ENCODE assay signal across 8 cellular contexts in genomic region chr19:892243-892996, GRCh38. TPM values are rescaled to one million over a fixed set of nuclear protein-coding genes. Genes with fewer than 3 reads are reported as not detected.
DNase-seq lines count a peak whose midpoint lies in the region; TF ChIP-seq lines count a peak whose summit lies in the region.

No MANE protein-coding gene starts in this region.

- peak overlapping the region; percentile 91 for H3K27ac ChIP-seq in RWPE1

- no peak for TF ChIP-seq CTCF in GM12875 (IDR thresholded peaks at IDR 0.05; ENCODE audit: borderline replicate concordance, insufficient read depth, low read depth, low read length)
- no peak for TF ChIP-seq CTCF in RWPE1 (conservative IDR thresholded peaks at IDR 0.05; ENCODE audit: low read depth)
- no peak for TF ChIP-seq CTCF in epithelial cell of proximal tubule (conservative IDR thresholded peaks at IDR 0.05; ENCODE audit: low read depth, low read length)
- TF ChIP-seq CTCF in nephron progenitor cell (IDR thresholded peaks at IDR 0.05) = no peak

- no peaks in the 10 kb centered on the region for H3K27me3 ChIP-seq in HAP-1 (ENCODE audit: low read depth)

- H3K27me3 Mint-ChIP-seq in nephron progenitor cell (ENCODE audit: low read depth, poor library complexity) = peaks cover 4% of the 10 kb centered on the region

- POLR2A ChIA-PET in RWPE1 (lab: Yijun Ruan, JAX; ENCODE audit: low non-redundant PET) = no interaction called here

- peaks cover 31% of the 10 kb centered on the region for H3K36me3 ChIP-seq in HAP-1 (replicated peaks)

- no peaks in the 10 kb centered on the region for H3K9me3 Mint-ChIP-seq in nephron progenitor cell

- peak overlapping the region; percentile 93 for H3K27ac Mint-ChIP-seq in nephron progenitor cell

- in situ Hi-C loops in HAP-1 (cut with MboI; ENCODE audit: low sequenced_read_pairs) = no loop called here

- CTCF ChIA-PET in RWPE1 (lab: Yijun Ruan, JAX) = interaction anchor here (0.6 to 1.0 kb wide), 3 partner anchors 15 to 901 kb away, joined by 3 to 4 read pairs (median 3); no protein-coding TSS in a partner anchor

- peaks cover 26% of the 10 kb centered on the region for H3K36me3 Mint-ChIP-seq in nephron progenitor cell (ENCODE audit: low read depth)

- 0 out of 2 replicates have a peak, but pooled peaks cover 2% of the 10 kb centered on the region for H3K4me1 ChIP-seq in HAP-1

- peak overlapping the region; percentile 89 for H3K4me3 Mint-ChIP-seq in nephron progenitor cell

- H3K4me1 Mint-ChIP-seq in nephron progenitor cell = peaks cover 4% of the 10 kb centered on the region

- DNase-seq in HAP-1 (ENCODE audit: low spot score in 2 of 2) (peak in 1 of 2 experiments; percentile 68), RWPE1 (ENCODE audit: low spot score) (no peak), epithelial cell of proximal tubule (ENCODE audit: low read depth) (no peak), nephron progenitor cell (peak; percentile 69), dedifferentiated amniotic fluid mesenchymal stem cell (ENCODE audit: extremely low spot score) (no peak), HT-29 (ENCODE audit: low spot score) (no peak), NOMO-1 treated with DMSO at 0.1 percent for 48 hours (lab: John Stamatoyannopoulos, UW; ENCODE audit: unreplicated experiment) (no peak)

- H3K4me3 ChIP-seq in GM12875 (ENCODE audit: low read depth, low read length) (peak overlapping the region; percentile 94), HAP-1 (peak overlapping the region; percentile 70), epithelial cell of proximal tubule (ENCODE audit: low read depth, low read length) (peak overlapping the region; percentile 89)

- no peaks in the 10 kb centered on the region for H3K9me3 ChIP-seq in HAP-1

RNA-seq across cellular contexts. Expression of gene MED16, which starts 0.6 kb away (rescaled TPM):
- 53.5 and 57.4 TPM in 2 replicates for total RNA-seq in epithelial cell of proximal tubule
- 31.8 and 32.4 TPM in 2 replicates for total RNA-seq in HT-29 (2014; rRNA removed; shearing (Covaris generic))

RNA-seq across cellular contexts. Expression of gene RNU6-9, which starts 0.9 kb away (rescaled TPM):
- not detected in 2 replicates for total RNA-seq in epithelial cell of proximal tubule
- not detected in 2 replicates for total RNA-seq in HT-29 (2014; rRNA removed; shearing (Covaris generic))

RNA-seq across cellular contexts. Expression of gene R3HDM4, which starts 20.6 kb away (rescaled TPM):
- 49.8 and 60.0 TPM in 2 replicates for total RNA-seq in epithelial cell of proximal tubule
- 37.7 and 51.4 TPM in 2 replicates for total RNA-seq in HT-29 (2014; rRNA removed; shearing (Covaris generic))

RNA-seq across cellular contexts. Expression of gene KISS1R, which starts 24.7 kb away (rescaled TPM):
- total RNA-seq in epithelial cell of proximal tubule = 0.72 and 0.92 TPM in 2 replicates
- total RNA-seq in HT-29 (2014; rRNA removed; shearing (Covaris generic)) = not detected in 2 replicates

RNA-seq across cellular contexts. Expression of gene CFD, which starts 33.0 kb away (rescaled TPM):
- 3.2 and 5.2 TPM in 2 replicates for total RNA-seq in epithelial cell of proximal tubule
- 1.1 and 1.4 TPM in 2 replicates for total RNA-seq in HT-29 (2014; rRNA removed; shearing (Covaris generic))
